Comparison of ENCODE assay signal across 8 cellular contexts in genomic region chr7:1045038-1045726, GRCh38. TPM values are rescaled to one million over a fixed set of nuclear protein-coding genes. Genes with fewer than 3 reads are reported as not detected.
DNase-seq lines count a peak whose midpoint lies in the region; ATAC-seq and TF ChIP-seq lines count a peak whose summit lies in the region.

No MANE protein-coding gene starts in this region.

- intact Hi-C loops in prostate gland (cut with DNase I), result loop anchor here (2.0 kb wide), 1 partner anchor 16 kb away; no protein-coding TSS in a partner anchor

- H3K79me2 ChIP-seq in DND-41 (ENCODE audit: insufficient read depth, low read length), result no peaks in the 10 kb centered on the region

- H3K27me3 ChIP-seq in DND-41 (ENCODE audit: insufficient read depth, low read length, poor library complexity) (no peaks in the 10 kb centered on the region), prostate gland (replicated peaks; ENCODE audit: insufficient read depth) (no peaks in the 10 kb centered on the region)

- CTCF ChIA-PET in RWPE1 (lab: Yijun Ruan, JAX), result interaction anchor here (0.6 to 1.4 kb wide), 7 partner anchors 9 to 132 kb away, joined by 3 to 13 read pairs (median 3); no protein-coding TSS in a partner anchor

- H3K36me3 ChIP-seq in DND-41 (ENCODE audit: insufficient read depth, low read length), result no peaks in the 10 kb centered on the region
- H3K36me3 ChIP-seq in prostate gland, result no peaks in the 10 kb centered on the region

- peak overlapping the region; percentile 77 for H3K4me2 ChIP-seq in DND-41 (ENCODE audit: insufficient read depth, low read length)

- DNase-seq in DND-41 (no peak), RWPE1 (ENCODE audit: low spot score) (no peak), fibroblast of peridontal ligament (ENCODE audit: extremely low read depth) (peak; percentile 6), prostate gland (ENCODE audit: low spot score) (no peak), NCI-H524 (lab: John Stamatoyannopoulos, UW) (no peak)
- no peak for DNase-seq in activated effector memory CD4-positive, alpha-beta T cell treated with anti-CD3 and anti-CD28 coated beads, Interleukin-2, amount 50 U/mL, for 16 hours

- H3K27ac ChIP-seq in DND-41 (ENCODE audit: low read length), result no peak overlapping the region
- peak overlapping the region; percentile 88 for H3K27ac ChIP-seq in RWPE1
- H3K27ac ChIP-seq in prostate gland, result peak overlapping the region; percentile 92 to 94

- peaks cover 26% of the 10 kb centered on the region for H4K20me1 ChIP-seq in DND-41 (ENCODE audit: insufficient read depth, low read length)

- POLR2A ChIA-PET in RWPE1 (lab: Yijun Ruan, JAX; ENCODE audit: low non-redundant PET), result no interaction called here

- TF ChIP-seq POLR2A in prostate gland (IDR thresholded peaks at IDR 0.05), result no peak

- no peak for TF ChIP-seq CTCF in DND-41 (IDR thresholded peaks at IDR 0.05; ENCODE audit: borderline replicate concordance, extremely low read depth, low read length, poor library complexity, severe bottlenecking)
- TF ChIP-seq CTCF in RWPE1 (conservative IDR thresholded peaks at IDR 0.05; ENCODE audit: low read depth), result no peak; the same call in 1 of the 2 replicates
- no peak for TF ChIP-seq CTCF in prostate gland (IDR thresholded peaks at IDR 0.05)

- H3K9me3 ChIP-seq in DND-41 (ENCODE audit: insufficient read depth, low read length, severe bottlenecking), result no peaks in the 10 kb centered on the region
- H3K9me3 ChIP-seq in prostate gland, result no peaks in the 10 kb centered on the region

- H3K4me3 ChIP-seq in DND-41 (ENCODE audit: low read depth in 1 of 2, low read length in 2 of 2) (peak overlapping the region; percentile 27 to 60; a peak in 3 of 4 replicates), prostate gland (peak overlapping the region; percentile 61 to 63)

- no peak for ATAC-seq in DND-41 (ENCODE audit: insufficient read depth, low read depth)
- ATAC-seq in GM18870 (IDR thresholded peaks at IDR 0.05; ENCODE audit: unreplicated experiment), result no peak
- no peak for ATAC-seq in GM18861 (IDR thresholded peaks at IDR 0.05; ENCODE audit: unreplicated experiment)

- peaks cover 27% of the 10 kb centered on the region for H3K4me1 ChIP-seq in DND-41 (ENCODE audit: insufficient read depth, low read length)
- H3K4me1 ChIP-seq in prostate gland (replicated peaks), result peaks cover 29% of the 10 kb centered on the region

- peak overlapping the region; percentile 61 for H3K9ac ChIP-seq in DND-41 (ENCODE audit: low read depth, low read length)

- H2AFZ ChIP-seq in DND-41 (ENCODE audit: low read depth, low read length), result no peak overlapping the region

- WGBS in prostate gland, result 71% methylated on average over 13 of the region's 13 CpGs

RNA-seq across cellular contexts. Expression of gene GPR146, which starts 0.8 kb away (rescaled TPM):
- 10 to 100 TPM in 1 of 2 donors, 1 to 10 TPM in 1; 6.1 to 25.9 TPM for total RNA-seq in prostate gland

RNA-seq across cellular contexts. Expression of gene GPER1, which starts 42.7 kb away (rescaled TPM):
- total RNA-seq in prostate gland, result 10 to 100 TPM in 1 of 2 donors, 1 to 10 TPM in 1; 7.4 to 11.5 TPM
